In the genomic region with DNA sequence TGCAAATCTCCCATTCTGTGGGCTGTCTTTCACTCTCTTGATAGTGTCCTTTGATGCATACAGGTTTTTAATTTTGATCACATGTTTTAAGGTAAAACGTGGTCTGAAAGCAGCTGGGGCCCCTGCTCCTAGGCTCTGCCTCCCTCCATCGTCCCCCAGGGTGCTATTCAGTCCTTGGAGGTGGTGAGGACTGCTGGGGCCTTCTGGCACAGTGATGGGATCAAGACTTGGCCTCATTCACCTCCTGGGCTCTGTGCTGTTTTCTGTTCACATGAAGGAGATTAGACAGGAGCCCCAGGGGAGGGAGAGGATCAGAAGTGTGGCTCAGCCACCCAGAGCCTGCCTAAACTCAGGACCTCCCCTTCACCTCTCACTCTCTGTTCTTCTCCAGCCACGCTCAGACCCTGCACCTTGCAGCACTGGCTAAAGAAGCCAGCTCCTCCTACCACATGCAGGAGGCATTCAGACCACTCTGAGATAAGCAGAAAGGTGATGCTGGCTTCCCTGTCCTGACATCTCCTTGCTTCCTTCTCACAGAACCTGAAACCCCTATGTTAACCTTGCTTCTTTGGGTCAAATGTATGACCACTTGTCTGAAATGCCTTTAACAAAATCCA, we compare ENCODE assay signal across 11 cellular contexts.
"Had no signal": no experiment of that assay in that cellular context is flagged by ENCODE, and none has a peak within 500 bp of the region (broad histone marks: within the 10 kb centered on the region; RNA-seq: fewer than 3 reads in every experiment).

No MANE protein-coding gene starts in this region.

- H3K27ac ChIP-seq: ascending aorta, gastroesophageal sphincter, left lung, testis had no signal

- H3K4me3 Mint-ChIP-seq: activated CD4-positive, alpha-beta memory T cell treated with anti-CD3 and anti-CD28 coated beads for 36 hours; stimulated activated naive CD8-positive, alpha-beta T cell treated with anti-CD3 and anti-CD28 coated beads, Interleukin-15, amount 100 ng/mL, for 72 hours had no signal

- H3K36me3 Mint-ChIP-seq: activated CD4-positive, alpha-beta memory T cell treated with anti-CD3 and anti-CD28 coated beads for 36 hours had no signal

- H3K4me3 ChIP-seq: ascending aorta, gastroesophageal sphincter, left lung, testis had no signal

- H3K9me3 ChIP-seq: ascending aorta, gastroesophageal sphincter, left lung, testis had no signal

- H3K27me3 Mint-ChIP-seq: activated CD4-positive, alpha-beta memory T cell treated with anti-CD3 and anti-CD28 coated beads for 36 hours had no signal

- H3K27me3 ChIP-seq: ascending aorta, left lung, testis had no signal

- H3K4me1 ChIP-seq: ascending aorta, gastroesophageal sphincter, left lung had no signal

- H3K4me1 Mint-ChIP-seq: stimulated activated naive CD8-positive, alpha-beta T cell treated with anti-CD3 and anti-CD28 coated beads, Interleukin-15, amount 100 ng/mL, for 72 hours had no signal

- DNase-seq: activated CD4-positive, alpha-beta memory T cell treated with anti-CD3 and anti-CD28 coated beads for 36 hours; activated gamma-delta T cell; activated T-cell treated with anti-CD3 and anti-CD28 coated beads, Interleukin-2, amount 50 U/mL, for 48 hours; effector CD4-positive, alpha-beta T cell; left lung; retina; stimulated activated CD4-positive, alpha-beta T cell treated with anti-CD3 and anti-CD28 coated beads, Interleukin-4, amount 100 ng/mL, for 24 hours; stimulated activated naive CD8-positive, alpha-beta T cell treated with anti-CD3 and anti-CD28 coated beads, Interleukin-15, amount 100 ng/mL, for 72 hours; testis had no signal

- H3K27ac Mint-ChIP-seq: activated CD4-positive, alpha-beta memory T cell treated with anti-CD3 and anti-CD28 coated beads for 36 hours; stimulated activated naive CD8-positive, alpha-beta T cell treated with anti-CD3 and anti-CD28 coated beads, Interleukin-15, amount 100 ng/mL, for 72 hours had no signal

- H3K9me3 Mint-ChIP-seq: activated CD4-positive, alpha-beta memory T cell treated with anti-CD3 and anti-CD28 coated beads for 36 hours; stimulated activated naive CD8-positive, alpha-beta T cell treated with anti-CD3 and anti-CD28 coated beads, Interleukin-15, amount 100 ng/mL, for 72 hours had no signal

- H3K36me3 ChIP-seq: ascending aorta, gastroesophageal sphincter, left lung had no signal
